In the genomic region with DNA sequence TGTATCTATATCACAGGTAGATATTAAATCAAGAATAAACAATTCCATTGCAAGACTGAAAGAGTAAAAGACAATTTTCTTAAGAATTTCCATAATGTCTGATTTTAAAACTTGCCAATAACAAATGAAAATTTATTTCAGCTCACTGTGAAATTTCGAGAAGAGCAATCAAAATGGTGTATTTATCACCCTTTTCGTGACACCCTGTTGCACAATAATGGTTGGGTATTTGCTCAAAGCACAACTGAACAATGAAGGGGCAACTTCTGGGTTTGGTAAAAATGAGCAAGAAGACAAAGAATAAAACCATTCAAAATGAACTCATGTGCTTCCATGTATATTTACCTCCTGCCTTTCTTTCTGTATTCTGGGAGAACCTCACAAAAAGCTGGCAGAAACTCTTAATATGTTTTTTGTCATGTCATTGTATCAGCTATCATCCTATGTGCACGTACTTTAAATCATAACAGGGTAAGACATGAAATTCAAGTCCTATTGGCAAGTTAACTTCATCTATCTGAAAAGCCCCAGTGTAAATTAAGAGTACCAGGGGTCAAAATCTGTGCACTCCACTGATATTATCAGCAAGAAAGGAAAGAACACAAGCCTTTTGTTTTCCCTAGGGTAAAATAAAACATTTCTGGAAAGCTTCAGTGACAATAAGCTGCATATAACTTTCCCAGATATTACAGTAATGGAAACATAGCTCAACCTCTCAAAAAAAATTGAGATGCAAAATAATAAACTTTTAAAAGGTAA, we compare ENCODE assay signal across 15 cellular contexts.
"Had no signal": no experiment of that assay in that cellular context is flagged by ENCODE, and none has a peak within 500 bp of the region (broad histone marks: within the 10 kb centered on the region; RNA-seq: fewer than 3 reads in every experiment).

No MANE protein-coding gene starts in this region.

- H3K4me3 ChIP-seq: esophagus muscularis mucosa, hepatocyte, left lung, right atrium auricular region, skin epidermis had no signal

- H3K36me3 ChIP-seq: right atrium auricular region had no signal

- DNase-seq: activated CD4-positive, alpha-beta T cell treated with anti-CD3 and anti-CD28 coated beads, Interleukin-2, amount 50 U/mL, for 48 hours; activated naive CD4-positive, alpha-beta T cell treated with anti-CD3 and anti-CD28 coated beads for 36 hours; activated naive CD8-positive, alpha-beta T cell treated with anti-CD3 and anti-CD28 coated beads, Interleukin-2, amount 50 U/mL, for 24 hours; left lung; occipital lobe; stimulated activated CD4-positive, alpha-beta T cell treated with anti-CD3 and anti-CD28 coated beads, Interleukin-4, amount 100 ng/mL, for 4 hours; stimulated activated CD8-positive, alpha-beta memory T cell treated with anti-CD3 and anti-CD28 coated beads, Interleukin-4, amount 100 ng/mL, for 48 hours; stimulated activated naive CD4-positive, alpha-beta T cell treated with Interleukin-2 at 50 U/mL for 16 hours; T-helper 1 cell; T1000 had no signal

- H3K27ac ChIP-seq: esophagus muscularis mucosa, hepatocyte, right atrium auricular region had no signal

- H3K4me2 ChIP-seq: hepatocyte had no signal

- H3K9me3 ChIP-seq: esophagus muscularis mucosa, left lung, right atrium auricular region had no signal

- FAIRE-seq: astrocyte had no signal

- H2AFZ ChIP-seq: hepatocyte had no signal

- ATAC-seq: activated naive CD8-positive, alpha-beta T cell treated with anti-CD3 and anti-CD28 coated beads, Interleukin-2, amount 50 U/mL, for 24 hours; left lung had no signal

- H3K27me3 ChIP-seq: esophagus muscularis mucosa, hepatocyte, left lung, right atrium auricular region had no signal
